In the genomic region with DNA sequence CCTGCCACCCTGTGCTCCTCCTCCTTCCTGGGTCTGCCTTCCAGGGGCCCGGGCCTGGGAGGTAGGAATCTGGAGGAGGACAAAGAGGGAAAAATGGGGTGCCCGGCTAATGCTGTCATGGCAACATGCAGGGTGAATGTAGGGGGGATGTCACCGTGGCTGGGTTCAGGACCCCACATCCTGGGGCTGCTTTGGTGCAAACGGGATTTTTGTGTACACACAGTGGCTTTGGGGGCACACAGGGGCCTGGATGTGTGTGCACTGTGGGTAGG, we compare ENCODE assay signal across 18 cellular contexts. TPM values are rescaled to one million over a fixed set of nuclear protein-coding genes. Genes with fewer than 3 reads are reported as not detected.
DNase-seq lines count a peak whose midpoint lies in the region; ATAC-seq and TF ChIP-seq lines count a peak whose summit lies in the region.
"Had no signal": no experiment of that assay in that cellular context is flagged by ENCODE, and none has a peak within 500 bp of the region (broad histone marks: within the 10 kb centered on the region; RNA-seq: fewer than 3 reads in every experiment).

No MANE protein-coding gene starts in this region.

- no peaks in the 10 kb centered on the region; the same call in 1 of the 2 replicates for H3K9me3 ChIP-seq in HUES6 (ENCODE audit: control insufficient read depth, insufficient read depth, low read depth, low read length)
- no peaks in the 10 kb centered on the region for H3K9me3 ChIP-seq in stomach
- no peaks in the 10 kb centered on the region for H3K9me3 ChIP-seq in A673 (ENCODE audit: low read depth, low read length, poor library complexity, severe bottlenecking)

- peaks cover 3% of the 10 kb centered on the region for H3K36me3 Mint-ChIP-seq in mesothelial cell of epicardium
- H3K36me3 Mint-ChIP-seq: CD14-positive monocyte; immature natural killer cell; stimulated activated effector memory CD8-positive, alpha-beta T cell treated with anti-CD3 and anti-CD28 coated beads, Interleukin-12 subunit alpha, Interleukin-12 subunit beta, amount 100 ng/mL, for 72 hours had no signal

- H3K4me3 ChIP-seq in HUES6 (ENCODE audit: low read depth, low read length), result no peak overlapping the region
- peak overlapping the region in 1 of 59 donors; percentile 16 for H3K4me3 ChIP-seq in dorsolateral prefrontal cortex
- no peak overlapping the region for H3K4me3 ChIP-seq in stomach
- no peak overlapping the region for H3K4me3 ChIP-seq in A673 (ENCODE audit: low read depth, low read length, poor library complexity, severe bottlenecking)

- no peak overlapping the region for H3K27ac ChIP-seq in HUES6 (ENCODE audit: low read depth, low read length)
- H3K27ac ChIP-seq in dorsolateral prefrontal cortex, result peak overlapping the region; percentile 8 to 91 (median 79)
- H3K27ac ChIP-seq in stomach, result peak overlapping the region in 4 of 5 donors; percentile 24 to 80 (median 62)
- no peak overlapping the region for H3K27ac ChIP-seq in A673 (ENCODE audit: low read depth, low read length, poor library complexity, severe bottlenecking)

- WGBS in stomach, 5 donors, result 44 to 60% (median 57%) methylated on average over 3 to 4 of the region's 4 CpGs

- ATAC-seq in HG02623 (IDR thresholded peaks at IDR 0.05; ENCODE audit: unreplicated experiment) (no peak), GM19397 (IDR thresholded peaks at IDR 0.05; ENCODE audit: unreplicated experiment) (no peak)
- ATAC-seq: stimulated activated effector memory CD8-positive, alpha-beta T cell treated with anti-CD3 and anti-CD28 coated beads, Interleukin-12 subunit alpha, Interleukin-12 subunit beta, amount 100 ng/mL, for 72 hours had no signal

- TF ChIP-seq EP300 in stomach (IDR thresholded peaks at IDR 0.05), result no peak

- H3K27me3 ChIP-seq in HUES6 (ENCODE audit: control insufficient read depth, insufficient read depth, low read length), result no peaks in the 10 kb centered on the region
- no peaks in the 10 kb centered on the region for H3K27me3 ChIP-seq in dorsolateral prefrontal cortex
- H3K27me3 ChIP-seq in stomach, result no peaks in the 10 kb centered on the region
- no peaks in the 10 kb centered on the region for H3K27me3 ChIP-seq in A673 (replicated peaks; ENCODE audit: insufficient read depth, low read depth, low read length, poor library complexity)

- TF ChIP-seq CTCF in dorsolateral prefrontal cortex (IDR thresholded peaks at IDR 0.05 in 54 of 56, conservative IDR thresholded peaks at IDR 0.05 in 2 of 56; ENCODE audit: low read depth in 1 of 56, partially characterized antibody in 56 of 56) (no peak), mesothelial cell of epicardium (IDR thresholded peaks at IDR 0.05; ENCODE audit: unreplicated experiment) (no peak), stomach (IDR thresholded peaks at IDR 0.05) (no peak), A673 (conservative IDR thresholded peaks at IDR 0.05; ENCODE audit: low read depth, low read length) (no peak)

- H3K4me1 Mint-ChIP-seq in mesothelial cell of epicardium, result peaks cover 30% of the 10 kb centered on the region
- H3K4me1 Mint-ChIP-seq: CD14-positive monocyte; central memory CD8-positive, alpha-beta T cell; immature natural killer cell; stimulated activated effector memory CD8-positive, alpha-beta T cell treated with anti-CD3 and anti-CD28 coated beads, Interleukin-12 subunit alpha, Interleukin-12 subunit beta, amount 100 ng/mL, for 72 hours had no signal

- no peak for TF ChIP-seq POLR2A in stomach (IDR thresholded peaks at IDR 0.05)

- no peaks in the 10 kb centered on the region for H3K9me3 Mint-ChIP-seq in mesothelial cell of epicardium
- H3K9me3 Mint-ChIP-seq: central memory CD8-positive, alpha-beta T cell; immature natural killer cell; stimulated activated effector memory CD8-positive, alpha-beta T cell treated with anti-CD3 and anti-CD28 coated beads, Interleukin-12 subunit alpha, Interleukin-12 subunit beta, amount 100 ng/mL, for 72 hours had no signal

- peaks cover 36% of the 10 kb centered on the region for H3K4me1 ChIP-seq in HUES6 (ENCODE audit: control insufficient read depth, insufficient read depth, low read length)
- peaks cover 0 to 41% (median 11%) of the 10 kb centered on the region in 4 donors for H3K4me1 ChIP-seq in stomach
- peaks cover 9% of the 10 kb centered on the region for H3K4me1 ChIP-seq in A673 (ENCODE audit: insufficient read depth, low read length, poor library complexity, severe bottlenecking)

- DNase-seq in dorsolateral prefrontal cortex, result no peak
- no peak for DNase-seq in mesothelial cell of epicardium (ENCODE audit: low spot score in 2 of 2, unreplicated experiment in 2 of 2)
- no peak for DNase-seq in stomach
- DNase-seq in A673 (ENCODE audit: low spot score), result no peak
- DNase-seq in activated naive CD4-positive, alpha-beta T cell treated with anti-CD3 and anti-CD28 coated beads, Interleukin-2, amount 50 U/mL, for 16 hours, result no peak
- DNase-seq: activated CD4-positive, alpha-beta T cell treated with anti-CD3 and anti-CD28 coated beads for 48 hours; effector CD8-positive, alpha-beta T cell; GOT3; immature natural killer cell; NCI-H1105 treated with DMSO at 0.1 percent for 48 hours; NCI-H2107; NCI-H510A treated with DMSO at 0.1 percent for 48 hours had no signal

- H3K9ac ChIP-seq in HUES6 (ENCODE audit: low read length), result peak overlapping the region; percentile 35

- H3K27ac Mint-ChIP-seq in mesothelial cell of epicardium, result peak overlapping the region; percentile 90
- H3K27ac Mint-ChIP-seq: immature natural killer cell; stimulated activated effector memory CD8-positive, alpha-beta T cell treated with anti-CD3 and anti-CD28 coated beads, Interleukin-12 subunit alpha, Interleukin-12 subunit beta, amount 100 ng/mL, for 72 hours had no signal

- intact Hi-C loops in dorsolateral prefrontal cortex (cut with DNase I) (loop anchor here (5.0 kb wide), 2 partner anchors 36 to 86 kb away; a partner anchor contains a TSS), stomach (cut with DNase I; ENCODE audit: low total_unique reads) (no loop called here), A673 (cut with micrococcal nuclease; ENCODE audit: unreplicated experiment) (no loop called here)

- no peaks in the 10 kb centered on the region for H3K36me3 ChIP-seq in HUES6 (ENCODE audit: control insufficient read depth, insufficient read depth, low read length)
- no peaks in the 10 kb centered on the region for H3K36me3 ChIP-seq in stomach
- H3K36me3 ChIP-seq in A673 (ENCODE audit: insufficient read depth, low read length, poor library complexity, severe bottlenecking), result no peaks in the 10 kb centered on the region

- H3K4me3 Mint-ChIP-seq in mesothelial cell of epicardium, result no peak overlapping the region
- H3K4me3 Mint-ChIP-seq: CD14-positive monocyte; central memory CD8-positive, alpha-beta T cell; immature natural killer cell; stimulated activated effector memory CD8-positive, alpha-beta T cell treated with anti-CD3 and anti-CD28 coated beads, Interleukin-12 subunit alpha, Interleukin-12 subunit beta, amount 100 ng/mL, for 72 hours had no signal

- POLR2A ChIA-PET in A673 (lab: Charles Lee; ENCODE audit: low non-redundant PET), result no interaction called here

- BruUV-seq in A673 (replicated peaks; lab: Mats Ljungman, UMichigan), result no TSS peak

- CTCF ChIA-PET in A673 (lab: Charles Lee), result no interaction called here

- no peaks in the 10 kb centered on the region for H3K27me3 Mint-ChIP-seq in mesothelial cell of epicardium (ENCODE audit: low read depth)

RNA-seq across cellular contexts. Expression of a gene that starts 37.0 kb away (rescaled TPM):
- total RNA-seq in dorsolateral prefrontal cortex, result 100 to 1,000 TPM in 13 of 120 experiments, 10 to 100 TPM in 107; 47.4 to 222 (median 76.7) TPM
- 68.4 to 71.3 TPM (median 70.3 TPM) in 3 replicates for total RNA-seq in mesothelial cell of epicardium
- 10 to 100 TPM; 44.6 to 93.3 (median 68.9) TPM for total RNA-seq in stomach
- polyA plus RNA-seq in stomach, result 10 to 100 TPM; 23.2 to 38.3 (median 25.7) TPM
- 37.5 and 40.2 TPM in 2 replicates for total RNA-seq in A673 (2021)

Comparison
In these comparisons a context has a peak if more than half of its experiments do, and no peak if none do; other contexts are left out.
1. H3K27ac ChIP-seq: peak in dorsolateral prefrontal cortex (59 of 59) and stomach (4 of 5); none in HUES6 (single experiment) and A673 (single experiment).
2. intact Hi-C loops: an anchor here in dorsolateral prefrontal cortex (5.0 kb wide); none called in stomach and A673.